27 cellular contexts compared by ENCODE assay signal in genomic region chr7:47188653-47189315, GRCh38.
DNase-seq lines count a peak whose midpoint lies in the region; ATAC-seq, FAIRE-seq and TF ChIP-seq lines count a peak whose summit lies in the region.
"Had no signal": no experiment of that assay in that cellular context is flagged by ENCODE, and none has a peak within 500 bp of the region (broad histone marks: within the 10 kb centered on the region; RNA-seq: fewer than 3 reads in every experiment).

No MANE protein-coding gene starts in this region.

- TF ChIP-seq CTCF in K562 (IDR thresholded peaks at IDR 0.05 in 2 of 3, conservative IDR thresholded peaks at IDR 0.05 in 1 of 3; ENCODE audit: insufficient read depth in 2 of 3, low read depth in 1 of 3, low read length in 3 of 3) = no peak

- no TSS peak for BruUV-seq in K562 (replicated peaks; lab: Mats Ljungman, UMichigan)

- H4K20me1 ChIP-seq in K562 (replicated peaks; ENCODE audit: control insufficient read depth, insufficient read depth, low read length) = no peaks in the 10 kb centered on the region

- in situ Hi-C loops in G401 (cut with HindIII; ENCODE audit: low sequenced_read_pairs) = no loop called here
- in situ Hi-C loops in K562 (cut with MboI) = no loop called here

- no peak overlapping the region for H3K4me2 ChIP-seq in K562 (ENCODE audit: insufficient read depth, low read length)

- no peak for TF ChIP-seq EP300 in K562 (IDR thresholded peaks at IDR 0.05; ENCODE audit: low read length)

- no peak overlapping the region for H3K4me3 ChIP-seq in K562
- H3K4me3 ChIP-seq: esophagus squamous epithelium, gastrocnemius medialis, SK-N-MC, upper lobe of left lung had no signal

- WGBS in K562 (ENCODE audit: insufficient coverage, low coverage, missing lambda C conversion rate) = 28% methylated on average over 2 of the region's 2 CpGs

- POLR2A ChIA-PET in K562 (lab: Yijun Ruan, JAX) = no interaction called here

- FAIRE-seq in K562 (lab: Jason Lieb, UNC) = peak; percentile 80
- FAIRE-seq: G401.6 had no signal

- 0 out of 5 replicates have a peak, but pooled peaks cover 0 to 4% of the 10 kb centered on the region in 2 experiments for H3K27me3 ChIP-seq in K562 (ENCODE audit: control insufficient read depth in 2 of 2, insufficient read depth in 2 of 2, low read length in 2 of 2)
- H3K27me3 ChIP-seq: esophagus squamous epithelium, gastrocnemius medialis, upper lobe of left lung had no signal

- no peaks in the 10 kb centered on the region for H3K79me2 ChIP-seq in K562 (ENCODE audit: control insufficient read depth, insufficient read depth, low read length)

- 0 out of 2 replicates have a peak overlapping the region, but pooled peaks have one; percentile 9 for H2AFZ ChIP-seq in K562 (ENCODE audit: low read depth, low read length)

- peak; percentile 82 for ATAC-seq in K562
- ATAC-seq in HG03097 (IDR thresholded peaks at IDR 0.05; ENCODE audit: low FRiP score, unreplicated experiment) = no peak
- no peak for ATAC-seq in GM21717 (IDR thresholded peaks at IDR 0.05; ENCODE audit: unreplicated experiment)
- ATAC-seq: gastrocnemius medialis; stimulated activated naive B cell treated with anti-CD40 and anti-IgM and Interleukin-4, amounts not matched to agents 10 μg/mL and 1 μg/mL and 100 μg/mL, for 72 hours; T-helper 17 cell had no signal

- CTCF ChIA-PET in K562 (lab: Yijun Ruan, JAX; ENCODE audit: low intra/inter-chr PET ratio) = no interaction called here

- no peak overlapping the region for H3K27ac ChIP-seq in K562 (ENCODE audit: extremely low read depth, low read depth, low read length)
- H3K27ac ChIP-seq: esophagus squamous epithelium, gastrocnemius medialis, RWPE1, SK-N-MC, upper lobe of left lung had no signal

- peaks cover 16 to 28% of the 10 kb centered on the region in 2 experiments for H3K4me1 ChIP-seq in K562 (replicated peaks in 1 of 2; ENCODE audit: control insufficient read depth in 2 of 2, insufficient read depth in 2 of 2, low read length in 2 of 2)
- H3K4me1 ChIP-seq: esophagus squamous epithelium had no signal

- H3K9ac ChIP-seq in K562 (ENCODE audit: insufficient read depth in 1 of 2, low read depth in 2 of 2, low read length in 2 of 2) = no peak overlapping the region

- DNase-seq in G401 (ENCODE audit: low spot score) (peak; percentile 12), NCI-H2171 treated with DMSO at 0.1 percent for 48 hours (lab: John Stamatoyannopoulos, UW) (peak; percentile 85), K562 (ENCODE audit: extremely low read depth in 1 of 4, low spot score in 3 of 4) (peak; percentile 30 to 65 (median 40)), retina (peak; percentile 32)
- DNase-seq in effector CD8-positive, alpha-beta T cell (lab: John Stamatoyannopoulos, UW) = no peak
- DNase-seq: activated CD4-positive, CD25-positive, alpha-beta regulatory T cell treated with anti-CD3 and anti-CD28 coated beads, Interleukin-2, amount 50 U/mL, for 72 hours; activated effector memory CD4-positive, alpha-beta T cell treated with anti-CD3 and anti-CD28 coated beads, Interleukin-2, amount 50 U/mL, for 16 hours; activated naive CD8-positive, alpha-beta T cell treated with anti-CD3 and anti-CD28 coated beads for 36 hours; aorta; CD4-positive, alpha-beta memory T cell; DMS153; endodermal cell; esophagus squamous epithelium; gastrocnemius medialis; hypothalamus; IMR-90; NCI-H2081 treated with DMSO at 0.1 percent for 48 hours; NCI-H510A; stimulated activated CD4-positive, alpha-beta T cell treated with anti-CD3 and anti-CD28 coated beads, Interleukin-4, amount 100 ng/mL, for 4 hours; stimulated activated naive B cell treated with anti-CD40 and anti-IgM and Interleukin-4, amounts not matched to agents 10 μg/mL and 1 μg/mL and 100 μg/mL, for 72 hours; T-helper 17 cell; upper lobe of left lung had no signal

- intact Hi-C loops in K562 (cut with micrococcal nuclease) = no loop called here

- H3K9me1 ChIP-seq in K562 (ENCODE audit: control insufficient read depth, insufficient read depth, low read length) = no peaks in the 10 kb centered on the region

- no peak for TF ChIP-seq RAD21 in K562 (CRISPR knock-in tag; conservative IDR thresholded peaks at IDR 0.05 in 1 of 2, IDR thresholded peaks at IDR 0.05 in 1 of 2)

- TF ChIP-seq POLR2A in K562 (conservative IDR thresholded peaks at IDR 0.05) = no peak

- H3K9me3 ChIP-seq in K562 (replicated peaks; ENCODE audit: control insufficient read depth, insufficient read depth, low read depth, low read length) = no peaks in the 10 kb centered on the region
- H3K9me3 ChIP-seq: esophagus squamous epithelium, gastrocnemius medialis, upper lobe of left lung had no signal

- H3K36me3 ChIP-seq in K562 (ENCODE audit: control insufficient read depth, insufficient read depth, low read length) = no peaks in the 10 kb centered on the region
- H3K36me3 ChIP-seq: esophagus squamous epithelium, gastrocnemius medialis, upper lobe of left lung had no signal

TF ChIP-seq in K562, 482 proteins besides CTCF, POLR2A, EP300 and RAD21 (continues in another document):
- TF ChIP-seq ZNF274 (IDR thresholded peaks at IDR 0.05; ENCODE audit: borderline replicate concordance, low read depth, low read length) (no peak), MLX (CRISPR knock-in tag; conservative IDR thresholded peaks at IDR 0.05) (no peak), CTBP1 (IDR thresholded peaks at IDR 0.05; ENCODE audit: borderline replicate concordance) (peak; percentile 15; the same call in 1 of the 2 replicates), ZNF143 (CRISPR knock-in tag; IDR thresholded peaks at IDR 0.05) (no peak), ID3 (CRISPR knock-in tag; IDR thresholded peaks at IDR 0.05) (no peak), ID3 (tag; IDR thresholded peaks at IDR 0.05) (0 out of 2 replicates have a peak, but pooled peaks have one; percentile 35), STAT5A (IDR thresholded peaks at IDR 0.05; ENCODE audit: borderline replicate concordance, low read length) (peak; percentile 17; the same call in 1 of the 2 replicates), ZNF263 (CRISPR knock-in tag; IDR thresholded peaks at IDR 0.05; ENCODE audit: borderline replicate concordance) (peak; percentile 88), ARID1B (IDR thresholded peaks at IDR 0.05) (peak; percentile 49), EZH2 (IDR thresholded peaks at IDR 0.05; ENCODE audit: borderline replicate concordance, low read depth, low read length) (no peak), GATAD2A (IDR thresholded peaks at IDR 0.05) (no peak), ZNF124 (CRISPR knock-in tag; IDR thresholded peaks at IDR 0.05) (no peak), RB1 (IDR thresholded peaks at IDR 0.05; ENCODE audit: low read depth) (no peak), TRIM24 (IDR thresholded peaks at IDR 0.05) (no peak), FOSL1 (tag; conservative IDR thresholded peaks at IDR 0.05) (0 out of 2 replicates have a peak, but pooled peaks have one; percentile 20), PHB (CRISPR knock-in tag; IDR thresholded peaks at IDR 0.05) (no peak), NFIX (CRISPR knock-in tag; IDR thresholded peaks at IDR 0.05; ENCODE audit: low read depth) (no peak), TGIF2 (CRISPR knock-in tag; IDR thresholded peaks at IDR 0.05) (no peak), E2F5 (CRISPR knock-in tag; IDR thresholded peaks at IDR 0.05) (no peak), CREB3 (tag; conservative IDR thresholded peaks at IDR 0.05; ENCODE audit: low read depth) (no peak), ARID3B (CRISPR knock-in tag; IDR thresholded peaks at IDR 0.05; ENCODE audit: borderline replicate concordance) (no peak), NFYB (IDR thresholded peaks at IDR 0.05; ENCODE audit: extremely low read depth, insufficient read length) (no peak)
